Comparison of ENCODE assay signal across 30 cellular contexts in the genomic region with DNA sequence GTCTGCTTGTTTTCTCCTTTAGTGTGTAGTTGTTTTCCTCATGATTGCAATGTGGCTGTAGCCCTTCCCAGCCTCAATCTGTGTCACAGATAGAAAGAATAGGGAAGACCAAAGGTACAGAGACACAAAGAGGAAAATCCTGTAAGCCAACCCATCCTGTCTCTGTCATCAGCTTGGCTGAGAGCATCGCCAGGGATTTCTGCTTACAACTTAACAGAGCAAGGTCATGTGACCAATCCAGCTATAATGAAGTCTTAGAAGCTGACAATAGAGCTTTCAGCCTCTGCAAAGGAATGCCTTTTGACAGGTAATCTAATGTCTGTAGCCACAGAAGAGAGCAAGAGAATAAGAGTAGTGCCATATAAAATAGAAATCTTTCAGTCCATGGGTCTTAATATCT.
"Had no signal": no experiment of that assay in that cellular context is flagged by ENCODE, and none has a peak within 500 bp of the region (broad histone marks: within the 10 kb centered on the region; RNA-seq: fewer than 3 reads in every experiment).

No MANE protein-coding gene starts in this region.

- H3K27me3 ChIP-seq: gastroesophageal sphincter, pancreas, sigmoid colon had no signal

- H3K27ac Mint-ChIP-seq: activated CD4-positive, alpha-beta memory T cell treated with anti-CD3 and anti-CD28 coated beads for 36 hours; activated CD4-positive, alpha-beta T cell treated with anti-CD3 and anti-CD28 coated beads, Interleukin-2, amount 10 ng/mL, durations not matched to agents 24 days and 14 days; activated naive CD8-positive, alpha-beta T cell treated with anti-CD3 and anti-CD28 coated beads, Interleukin-2, amount 50 U/mL, for 24 hours; activated T-cell treated with anti-CD3 and anti-CD28 coated beads, Interleukin-2, amount 50 U/mL, for 24 hours; nephron; stimulated activated effector memory CD8-positive, alpha-beta T cell treated with anti-CD3 and anti-CD28 coated beads, Interleukin-12 subunit alpha, Interleukin-12 subunit beta, amount 100 ng/mL, for 72 hours; stimulated activated naive CD8-positive, alpha-beta T cell treated with anti-CD3 and anti-CD28 coated beads, Interleukin-15, Interleukin-2, amounts not matched to agents 100 ng/mL and 50 ng/mL, for 24 hours; T-helper 1 cell treated with Interleukin-12 subunit alpha and Interleukin-12 subunit beta and Interleukin-4 antibody, amounts not matched to agents 30 μg/mL and 1 μg/mL, for 36 hours had no signal

- ATAC-seq: activated naive CD8-positive, alpha-beta T cell treated with anti-CD3 and anti-CD28 coated beads, Interleukin-2, amount 50 U/mL, for 24 hours; gastroesophageal sphincter; mucosa of descending colon; pancreas; stimulated activated effector memory CD8-positive, alpha-beta T cell treated with anti-CD3 and anti-CD28 coated beads, Interleukin-12 subunit alpha, Interleukin-12 subunit beta, amount 100 ng/mL, for 72 hours had no signal

- H3K36me3 Mint-ChIP-seq: activated CD4-positive, alpha-beta memory T cell treated with anti-CD3 and anti-CD28 coated beads for 36 hours; stimulated activated effector memory CD8-positive, alpha-beta T cell treated with anti-CD3 and anti-CD28 coated beads, Interleukin-12 subunit alpha, Interleukin-12 subunit beta, amount 100 ng/mL, for 72 hours had no signal

- DNase-seq: activated CD4-positive, alpha-beta memory T cell treated with anti-CD3 and anti-CD28 coated beads for 36 hours; activated CD4-positive, alpha-beta T cell treated with anti-CD3 and anti-CD28 coated beads, Interleukin-2, amount 10 ng/mL, durations not matched to agents 24 days and 14 days; activated CD4-positive, CD25-positive, alpha-beta regulatory T cell treated with anti-CD3 and anti-CD28 coated beads, Interleukin-2, amount 50 U/mL, for 72 hours; activated CD8-positive, alpha-beta memory T cell treated with anti-CD3 and anti-CD28 coated beads, Interleukin-2, amount 50 U/mL, for 48 hours; activated gamma-delta T cell; activated naive CD4-positive, alpha-beta T cell treated with anti-CD3 and anti-CD28 coated beads, Interleukin-2, amount 50 U/mL, for 16 hours; activated naive CD8-positive, alpha-beta T cell treated with anti-CD3 and anti-CD28 coated beads, Interleukin-2, amount 50 U/mL, for 24 hours; activated T-cell treated with anti-CD3 and anti-CD28 coated beads, Interleukin-2, amount 50 U/mL, for 24 hours; amygdala; caudate nucleus; cortex of kidney; hippocampal formation; left ventricle myocardium inferior; mucosa of descending colon; nucleus accumbens; pancreas; sigmoid colon; small intestine; stimulated activated CD4-positive, alpha-beta T cell treated with anti-CD3 and anti-CD28 coated beads, Interleukin-4, amount 100 ng/mL, for 24 hours; T-helper 9 cell; trophoblast cell; WERI-Rb-1 had no signal

- H3K4me3 Mint-ChIP-seq: activated CD4-positive, alpha-beta memory T cell treated with anti-CD3 and anti-CD28 coated beads for 36 hours; activated CD4-positive, alpha-beta T cell treated with anti-CD3 and anti-CD28 coated beads, Interleukin-2, amount 10 ng/mL, durations not matched to agents 24 days and 14 days; activated naive CD8-positive, alpha-beta T cell treated with anti-CD3 and anti-CD28 coated beads, Interleukin-2, amount 50 U/mL, for 24 hours; activated T-cell treated with anti-CD3 and anti-CD28 coated beads, Interleukin-2, amount 50 U/mL, for 24 hours; nephron; stimulated activated effector memory CD8-positive, alpha-beta T cell treated with anti-CD3 and anti-CD28 coated beads, Interleukin-12 subunit alpha, Interleukin-12 subunit beta, amount 100 ng/mL, for 72 hours; stimulated activated naive CD8-positive, alpha-beta T cell treated with anti-CD3 and anti-CD28 coated beads, Interleukin-15, Interleukin-2, amounts not matched to agents 100 ng/mL and 50 ng/mL, for 24 hours; T-helper 1 cell treated with Interleukin-12 subunit alpha and Interleukin-12 subunit beta and Interleukin-4 antibody, amounts not matched to agents 30 μg/mL and 1 μg/mL, for 36 hours had no signal

- H3K27me3 Mint-ChIP-seq: activated CD4-positive, alpha-beta memory T cell treated with anti-CD3 and anti-CD28 coated beads for 36 hours; activated CD4-positive, alpha-beta T cell treated with anti-CD3 and anti-CD28 coated beads, Interleukin-2, amount 10 ng/mL, durations not matched to agents 24 days and 14 days; activated naive CD8-positive, alpha-beta T cell treated with anti-CD3 and anti-CD28 coated beads, Interleukin-2, amount 50 U/mL, for 24 hours; activated T-cell treated with anti-CD3 and anti-CD28 coated beads, Interleukin-2, amount 50 U/mL, for 24 hours; stimulated activated naive CD8-positive, alpha-beta T cell treated with anti-CD3 and anti-CD28 coated beads, Interleukin-15, Interleukin-2, amounts not matched to agents 100 ng/mL and 50 ng/mL, for 24 hours had no signal

- H3K36me3 ChIP-seq: gastroesophageal sphincter, left ventricle myocardium inferior, pancreas, prostate gland, sigmoid colon, thoracic aorta, WERI-Rb-1 had no signal

- H3K9me3 Mint-ChIP-seq: activated CD4-positive, alpha-beta T cell treated with anti-CD3 and anti-CD28 coated beads, Interleukin-2, amount 10 ng/mL, durations not matched to agents 24 days and 14 days; activated naive CD8-positive, alpha-beta T cell treated with anti-CD3 and anti-CD28 coated beads, Interleukin-2, amount 50 U/mL, for 24 hours; nephron had no signal

- H3K4me3 ChIP-seq: gastroesophageal sphincter, left ventricle myocardium inferior, lung, mucosa of descending colon, pancreas, prostate gland, sigmoid colon, thoracic aorta had no signal

- H3K4me1 Mint-ChIP-seq: activated CD4-positive, alpha-beta T cell treated with anti-CD3 and anti-CD28 coated beads, Interleukin-2, amount 10 ng/mL, durations not matched to agents 24 days and 14 days; activated naive CD8-positive, alpha-beta T cell treated with anti-CD3 and anti-CD28 coated beads, Interleukin-2, amount 50 U/mL, for 24 hours; nephron; stimulated activated effector memory CD8-positive, alpha-beta T cell treated with anti-CD3 and anti-CD28 coated beads, Interleukin-12 subunit alpha, Interleukin-12 subunit beta, amount 100 ng/mL, for 72 hours had no signal
